Comparison of ENCODE assay signal across 25 cellular contexts in genomic region chr1:165675794-165676193, GRCh38. TPM values are rescaled to one million over a fixed set of nuclear protein-coding genes. Genes with fewer than 3 reads are reported as not detected.
A peak's percentile ranks its signal among the peaks of the same experiment; 100 is the strongest.
DNase-seq lines count a peak whose midpoint lies in the region; ATAC-seq and TF ChIP-seq lines count a peak whose summit lies in the region.
"Had no signal": no experiment of that assay in that cellular context is flagged by ENCODE, and none has a peak within 500 bp of the region (broad histone marks: within the 10 kb centered on the region; RNA-seq: fewer than 3 reads in every experiment).

No MANE protein-coding gene starts in this region.

- no peaks in the 10 kb centered on the region for H3K4me1 ChIP-seq in IMR-90 (ENCODE audit: control insufficient read depth, insufficient read depth, low read length)

- no peak overlapping the region for H3K27ac ChIP-seq in IMR-90 (ENCODE audit: insufficient read depth, low read length)
- H3K27ac ChIP-seq: BLaER1, GM23248, RWPE1 had no signal

- no peaks in the 10 kb centered on the region for H3K27me3 Mint-ChIP-seq in central memory CD8-positive, alpha-beta T cell

- peak; percentile 18 for DNase-seq in DMS53 (lab: John Stamatoyannopoulos, UW)
- DNase-seq in DMS53 treated with DMSO at 0.1 percent for 48 hours (lab: John Stamatoyannopoulos, UW; ENCODE audit: unreplicated experiment) = no peak
- no peak for DNase-seq in IMR-90
- DNase-seq in central memory CD8-positive, alpha-beta T cell (ENCODE audit: low spot score in 2 of 2) = no peak
- no peak for DNase-seq in cerebellar nuclear complex (lab: John Stamatoyannopoulos, UW)
- no peak for DNase-seq in medulla oblongata (ENCODE audit: extremely low spot score)
- DNase-seq: 8988T; Caco-2; CD8-positive, alpha-beta T cell; DMS79 treated with DMSO at 0.1 percent for 48 hours; GM23248; H7; KBM-7; MG63; NCI-H1105 treated with DMSO at 0.1 percent for 48 hours; NCI-H1694; NCI-H2029 treated with DMSO at 0.1 percent for 48 hours; NCI-H226; NCI-H510A; NCI-H69; SHP77 had no signal

- peaks cover 60% of the 10 kb centered on the region for H3K36me3 Mint-ChIP-seq in central memory CD8-positive, alpha-beta T cell (ENCODE audit: insufficient read depth)

- no CpG with 5 or more reads among the region's 1 CpG for WGBS in IMR-90 (ENCODE audit: extremely low coverage in 2 of 2, insufficient read length in 1 of 2), 2 experiments

- no peak for TF ChIP-seq CTCF in IMR-90 (conservative IDR thresholded peaks at IDR 0.05; ENCODE audit: low read depth, low read length)

- peak overlapping the region; percentile 16 for H2BK5ac ChIP-seq in IMR-90 (ENCODE audit: low read depth, low read length, poor library complexity, severe bottlenecking)

- H3K4me1 Mint-ChIP-seq in central memory CD8-positive, alpha-beta T cell = peaks cover 22% of the 10 kb centered on the region

- no peaks in the 10 kb centered on the region; the same call in 1 of the 2 replicates for H3K9me1 ChIP-seq in IMR-90 (ENCODE audit: insufficient read depth, low read length)

- H3K79me1 ChIP-seq in IMR-90 (ENCODE audit: low read depth in 1 of 2, low read length in 2 of 2) = peaks cover 13 to 15% of the 10 kb centered on the region in 2 experiments

- H2AFZ ChIP-seq in IMR-90 (replicated peaks; ENCODE audit: low read length, poor library complexity) = no peak overlapping the region
- H2AFZ ChIP-seq: GM23248 had no signal

- BruUV-seq in IMR-90 (replicated peaks; lab: Mats Ljungman, UMichigan) = no TSS peak

- H3K14ac ChIP-seq in IMR-90 (replicated peaks; ENCODE audit: low read depth, low read length) = no peak overlapping the region

- no peaks in the 10 kb centered on the region for H3K9me3 Mint-ChIP-seq in central memory CD8-positive, alpha-beta T cell
- H3K9me3 Mint-ChIP-seq: CD8-positive, alpha-beta T cell had no signal

- H4K8ac ChIP-seq in IMR-90 (ENCODE audit: low read depth in 2 of 2, low read length in 2 of 2) = no peak overlapping the region

- intact Hi-C loops in IMR-90 (cut with micrococcal nuclease) = no loop called here

- H3K9me3 ChIP-seq in IMR-90 (ENCODE audit: control insufficient read depth, insufficient read depth, low read length) = no peaks in the 10 kb centered on the region
- H3K9me3 ChIP-seq: BLaER1, Caco-2 had no signal

- H3K56ac ChIP-seq in IMR-90 (ENCODE audit: extremely low read depth, insufficient read depth, low read length) = no peak overlapping the region

- no peak overlapping the region for H3K18ac ChIP-seq in IMR-90 (ENCODE audit: low read depth, low read length)

- no peak overlapping the region for H3K4me2 ChIP-seq in IMR-90 (ENCODE audit: low read depth, low read length)
- H3K4me2 ChIP-seq: BLaER1 had no signal

- no peaks in the 10 kb centered on the region for H4K20me1 ChIP-seq in IMR-90 (ENCODE audit: insufficient read depth, low read length)
- H4K20me1 ChIP-seq: BLaER1 had no signal

- H2BK20ac ChIP-seq in IMR-90 (ENCODE audit: low read depth, low read length) = no peak overlapping the region

- H4K5ac ChIP-seq in IMR-90 (ENCODE audit: low read depth, low read length) = no peak overlapping the region

- H4K91ac ChIP-seq in IMR-90 (ENCODE audit: insufficient read depth, low read depth, low read length) = no peak overlapping the region

- in situ Hi-C loops in IMR-90 (cut with MboI; ENCODE audit: low sequenced_read_pairs) = no loop called here

- no peak overlapping the region for H3K4me3 Mint-ChIP-seq in central memory CD8-positive, alpha-beta T cell
- H3K4me3 Mint-ChIP-seq: CD8-positive, alpha-beta T cell had no signal

- H2AK9ac ChIP-seq in IMR-90 (replicated peaks; ENCODE audit: low read depth, low read length, poor library complexity) = no peak overlapping the region

- CTCF ChIA-PET in IMR-90 (lab: Yijun Ruan, JAX) = interaction anchor here (0.5 kb wide), 1 partner anchor 19 kb away, joined by 3 read pairs; no protein-coding TSS in a partner anchor

- no peaks in the 10 kb centered on the region for H3K27me3 ChIP-seq in IMR-90 (ENCODE audit: control insufficient read depth, insufficient read depth, low read length)
- H3K27me3 ChIP-seq: BLaER1, MG63 had no signal

- H2BK15ac ChIP-seq in IMR-90 (ENCODE audit: low read depth, low read length) = no peak overlapping the region

- no peak overlapping the region for H3K23ac ChIP-seq in IMR-90 (ENCODE audit: low read depth, low read length)

- POLR2A ChIA-PET in IMR-90 (lab: Charles Lee; ENCODE audit: unreplicated experiment) = no interaction called here

- H2AK5ac ChIP-seq in IMR-90 (ENCODE audit: low read depth, low read length) = no peak overlapping the region

- no peak overlapping the region for H3K4me3 ChIP-seq in IMR-90 (ENCODE audit: insufficient read depth, low read depth, low read length)
- H3K4me3 ChIP-seq: BLaER1, GM23248, MG63 had no signal

- no peak for TF ChIP-seq POLR2A in IMR-90 (IDR thresholded peaks at IDR 0.05; ENCODE audit: low read depth, low read length)

- no peak overlapping the region for H2BK120ac ChIP-seq in IMR-90 (ENCODE audit: low read depth, low read length)

- dilution Hi-C loops in IMR-90 (cut with HindIII; ENCODE audit: low sequenced_read_pairs, unreplicated experiment) = no loop called here

- H3K9ac ChIP-seq in IMR-90 (ENCODE audit: low read depth, low read length) = no peak overlapping the region
- H3K9ac ChIP-seq: BLaER1, GM23248 had no signal

- no peak overlapping the region for H3K4ac ChIP-seq in IMR-90 (ENCODE audit: low read depth, low read length)

- peaks cover 28% of the 10 kb centered on the region for H3K36me3 ChIP-seq in IMR-90 (ENCODE audit: control insufficient read depth, insufficient read depth, low read length)

- ATAC-seq in IMR-90 (ENCODE audit: low read depth) = no peak
- no peak for ATAC-seq in central memory CD8-positive, alpha-beta T cell (replicated peaks; ENCODE audit: extremely low read depth, poor library complexity, severe bottlenecking)
- no peak for ATAC-seq in GM18517 (IDR thresholded peaks at IDR 0.05; ENCODE audit: unreplicated experiment)
- ATAC-seq: CD8-positive, alpha-beta T cell; Panc1 had no signal

- peak overlapping the region; percentile 29 for H3K27ac Mint-ChIP-seq in central memory CD8-positive, alpha-beta T cell (ENCODE audit: low read depth)
- H3K27ac Mint-ChIP-seq: CD8-positive, alpha-beta T cell had no signal

- no peak for TF ChIP-seq RAD21 in IMR-90 (IDR thresholded peaks at IDR 0.05; ENCODE audit: low read length)

TF ChIP-seq in IMR-90, 13 proteins besides CTCF, POLR2A, EP300 and RAD21:
- TF ChIP-seq BHLHE40 (IDR thresholded peaks at IDR 0.05; ENCODE audit: low read depth, low read length) (no peak), RFX5 (IDR thresholded peaks at IDR 0.05; ENCODE audit: low read depth, low read length) (no peak), NFE2L2 (IDR thresholded peaks at IDR 0.05; ENCODE audit: low read depth, low read length) (no peak), MAZ (IDR thresholded peaks at IDR 0.05; ENCODE audit: borderline replicate concordance, low read depth, low read length) (no peak), FOS (IDR thresholded peaks at IDR 0.05; ENCODE audit: low read depth, low read length) (no peak), MXI1 (IDR thresholded peaks at IDR 0.05; ENCODE audit: borderline replicate concordance, low read depth, low read length) (no peak), USF2 (IDR thresholded peaks at IDR 0.05; ENCODE audit: low read depth, low read length) (no peak), RCOR1 (IDR thresholded peaks at IDR 0.05; ENCODE audit: insufficient replicate concordance, low read length) (no peak), MAFK (IDR thresholded peaks at IDR 0.05; ENCODE audit: low read depth, low read length) (no peak)
TF ChIP-seq in IMR-90: peak in this region for 0.

RNA-seq across cellular contexts. Expression of gene ALDH9A1, which starts 22.6 kb away (rescaled TPM):
- 43.7 and 101 TPM in 2 replicates for total RNA-seq in IMR-90 (2012; rRNA removed)
- polyA plus RNA-seq in IMR-90 (2012; rRNA removed) = 40.1 and 43.5 TPM in 2 replicates
- polyA plus RNA-seq in IMR-90 (2012; cell fraction: cytosol; rRNA removed) = 12.9 and 19.0 TPM in 2 replicates
- 8.8 and 44.9 TPM in 2 replicates for polyA plus RNA-seq in IMR-90 (2012; cell fraction: nucleus; rRNA removed; ENCODE audit: low replicate concordance)

RNA-seq across cellular contexts. Expression of gene MGST3, which starts 44.8 kb away (rescaled TPM):
- 132 and 159 TPM in 2 replicates for total RNA-seq in IMR-90 (2012; rRNA removed)
- 213 and 284 TPM in 2 replicates for polyA plus RNA-seq in IMR-90 (2012; rRNA removed)
- polyA plus RNA-seq in IMR-90 (2012; cell fraction: cytosol; rRNA removed) = 205 and 256 TPM in 2 replicates
- 46.8 and 155 TPM in 2 replicates for polyA plus RNA-seq in IMR-90 (2012; cell fraction: nucleus; rRNA removed; ENCODE audit: low replicate concordance)
